ENCODE assay signal across 2 cellular contexts in the genomic region with DNA sequence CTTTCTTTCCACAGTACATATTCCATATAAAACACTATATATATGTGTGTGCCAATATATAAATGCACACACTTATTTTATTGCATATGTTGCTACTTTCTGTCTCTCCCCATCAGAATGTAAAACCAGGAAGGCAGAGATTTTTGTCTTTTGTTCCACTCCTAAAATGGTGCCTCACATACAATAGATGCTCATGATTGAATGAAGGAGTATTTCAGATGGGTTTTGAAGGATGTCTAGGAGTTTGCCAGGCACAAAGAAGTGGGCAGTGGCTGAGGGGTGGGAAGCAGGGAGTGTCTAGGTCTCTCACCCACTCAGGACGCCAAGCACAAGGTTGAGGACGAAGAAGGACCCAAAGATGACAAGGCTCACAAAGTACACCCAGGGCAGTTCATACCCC.
TF ChIP-seq lines count a peak whose summit lies in the region.

No MANE protein-coding gene starts in this region.

TF ChIP-seq in SK-N-SH treated with all-trans-retinoic acid at 6 μM for 48 hours, 23 proteins besides CTCF, POLR2A, EP300 and RAD21:
- TF ChIP-seq PPARA (CRISPR knock-in tag; IDR thresholded peaks at IDR 0.05; ENCODE audit: borderline replicate concordance) (no peak), ZFP3 (CRISPR knock-in tag; IDR thresholded peaks at IDR 0.05) (peak; percentile 92)
- TF ChIP-seq, protein P1, sequence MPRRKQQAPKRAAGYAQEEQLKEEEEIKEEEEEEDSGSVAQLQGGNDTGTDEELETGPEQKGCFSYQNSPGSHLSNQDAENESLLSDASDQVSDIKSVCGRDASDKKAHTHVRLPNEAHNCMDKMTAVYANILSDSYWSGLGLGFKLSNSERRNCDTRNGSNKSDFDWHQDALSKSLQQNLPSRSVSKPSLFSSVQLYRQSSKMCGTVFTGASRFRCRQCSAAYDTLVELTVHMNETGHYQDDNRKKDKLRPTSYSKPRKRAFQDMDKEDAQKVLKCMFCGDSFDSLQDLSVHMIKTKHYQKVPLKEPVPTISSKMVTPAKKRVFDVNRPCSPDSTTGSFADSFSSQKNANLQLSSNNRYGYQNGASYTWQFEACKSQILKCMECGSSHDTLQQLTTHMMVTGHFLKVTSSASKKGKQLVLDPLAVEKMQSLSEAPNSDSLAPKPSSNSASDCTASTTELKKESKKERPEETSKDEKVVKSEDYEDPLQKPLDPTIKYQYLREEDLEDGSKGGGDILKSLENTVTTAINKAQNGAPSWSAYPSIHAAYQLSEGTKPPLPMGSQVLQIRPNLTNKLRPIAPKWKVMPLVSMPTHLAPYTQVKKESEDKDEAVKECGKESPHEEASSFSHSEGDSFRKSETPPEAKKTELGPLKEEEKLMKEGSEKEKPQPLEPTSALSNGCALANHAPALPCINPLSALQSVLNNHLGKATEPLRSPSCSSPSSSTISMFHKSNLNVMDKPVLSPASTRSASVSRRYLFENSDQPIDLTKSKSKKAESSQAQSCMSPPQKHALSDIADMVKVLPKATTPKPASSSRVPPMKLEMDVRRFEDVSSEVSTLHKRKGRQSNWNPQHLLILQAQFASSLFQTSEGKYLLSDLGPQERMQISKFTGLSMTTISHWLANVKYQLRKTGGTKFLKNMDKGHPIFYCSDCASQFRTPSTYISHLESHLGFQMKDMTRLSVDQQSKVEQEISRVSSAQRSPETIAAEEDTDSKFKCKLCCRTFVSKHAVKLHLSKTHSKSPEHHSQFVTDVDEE (CRISPR knock-in tag; IDR thresholded peaks at IDR 0.05), result no peak

TF ChIP-seq in SK-N-SH, 30 proteins besides CTCF, POLR2A, EP300 and RAD21:
- no peak for TF ChIP-seq ELF1 (IDR thresholded peaks at IDR 0.05)
- no peak for TF ChIP-seq EZH2phosphoT487 (IDR thresholded peaks at IDR 0.05; ENCODE audit: borderline replicate concordance, low read depth)
- no peak for TF ChIP-seq MXI1 (IDR thresholded peaks at IDR 0.05; ENCODE audit: low read depth, low read length)
- TF ChIP-seq, protein P2, sequence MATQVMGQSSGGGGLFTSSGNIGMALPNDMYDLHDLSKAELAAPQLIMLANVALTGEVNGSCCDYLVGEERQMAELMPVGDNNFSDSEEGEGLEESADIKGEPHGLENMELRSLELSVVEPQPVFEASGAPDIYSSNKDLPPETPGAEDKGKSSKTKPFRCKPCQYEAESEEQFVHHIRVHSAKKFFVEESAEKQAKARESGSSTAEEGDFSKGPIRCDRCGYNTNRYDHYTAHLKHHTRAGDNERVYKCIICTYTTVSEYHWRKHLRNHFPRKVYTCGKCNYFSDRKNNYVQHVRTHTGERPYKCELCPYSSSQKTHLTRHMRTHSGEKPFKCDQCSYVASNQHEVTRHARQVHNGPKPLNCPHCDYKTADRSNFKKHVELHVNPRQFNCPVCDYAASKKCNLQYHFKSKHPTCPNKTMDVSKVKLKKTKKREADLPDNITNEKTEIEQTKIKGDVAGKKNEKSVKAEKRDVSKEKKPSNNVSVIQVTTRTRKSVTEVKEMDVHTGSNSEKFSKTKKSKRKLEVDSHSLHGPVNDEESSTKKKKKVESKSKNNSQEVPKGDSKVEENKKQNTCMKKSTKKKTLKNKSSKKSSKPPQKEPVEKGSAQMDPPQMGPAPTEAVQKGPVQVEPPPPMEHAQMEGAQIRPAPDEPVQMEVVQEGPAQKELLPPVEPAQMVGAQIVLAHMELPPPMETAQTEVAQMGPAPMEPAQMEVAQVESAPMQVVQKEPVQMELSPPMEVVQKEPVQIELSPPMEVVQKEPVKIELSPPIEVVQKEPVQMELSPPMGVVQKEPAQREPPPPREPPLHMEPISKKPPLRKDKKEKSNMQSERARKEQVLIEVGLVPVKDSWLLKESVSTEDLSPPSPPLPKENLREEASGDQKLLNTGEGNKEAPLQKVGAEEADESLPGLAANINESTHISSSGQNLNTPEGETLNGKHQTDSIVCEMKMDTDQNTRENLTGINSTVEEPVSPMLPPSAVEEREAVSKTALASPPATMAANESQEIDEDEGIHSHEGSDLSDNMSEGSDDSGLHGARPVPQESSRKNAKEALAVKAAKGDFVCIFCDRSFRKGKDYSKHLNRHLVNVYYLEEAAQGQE (IDR thresholded peaks at IDR 0.05; ENCODE audit: low read depth, low read length), result no peak
- no peak for TF ChIP-seq FOXM1 (IDR thresholded peaks at IDR 0.05; ENCODE audit: low read depth)
- TF ChIP-seq SIN3A (IDR thresholded peaks at IDR 0.05; ENCODE audit: borderline replicate concordance, low read depth, low read length), result no peak
- TF ChIP-seq CHD2 (IDR thresholded peaks at IDR 0.05; ENCODE audit: low read length, partially characterized antibody), result no peak
- no peak for TF ChIP-seq MEF2A (IDR thresholded peaks at IDR 0.05; ENCODE audit: borderline replicate concordance, low read depth)
- no peak for TF ChIP-seq SMC3 (IDR thresholded peaks at IDR 0.05; ENCODE audit: low read depth, low read length)
- TF ChIP-seq, protein P3, sequence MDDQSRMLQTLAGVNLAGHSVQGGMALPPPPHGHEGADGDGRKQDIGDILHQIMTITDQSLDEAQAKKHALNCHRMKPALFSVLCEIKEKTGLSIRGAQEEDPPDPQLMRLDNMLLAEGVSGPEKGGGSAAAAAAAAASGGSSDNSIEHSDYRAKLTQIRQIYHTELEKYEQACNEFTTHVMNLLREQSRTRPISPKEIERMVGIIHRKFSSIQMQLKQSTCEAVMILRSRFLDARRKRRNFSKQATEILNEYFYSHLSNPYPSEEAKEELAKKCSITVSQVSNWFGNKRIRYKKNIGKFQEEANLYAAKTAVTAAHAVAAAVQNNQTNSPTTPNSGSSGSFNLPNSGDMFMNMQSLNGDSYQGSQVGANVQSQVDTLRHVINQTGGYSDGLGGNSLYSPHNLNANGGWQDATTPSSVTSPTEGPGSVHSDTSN (IDR thresholded peaks at IDR 0.05), result no peak
- TF ChIP-seq TEAD4 (IDR thresholded peaks at IDR 0.05; ENCODE audit: borderline replicate concordance, insufficient read depth), result no peak
- TF ChIP-seq USF1 (IDR thresholded peaks at IDR 0.05; ENCODE audit: borderline replicate concordance, low read depth), result no peak
